ENCODE assay signal across 8 cellular contexts in genomic region chr20:63626424-63627128, GRCh38. TPM values are rescaled to one million over a fixed set of nuclear protein-coding genes. Genes with fewer than 3 reads are reported as not detected.
DNase-seq lines count a peak whose midpoint lies in the region; ATAC-seq and TF ChIP-seq lines count a peak whose summit lies in the region.

Gene GMEB2, minus strand, starts transcription at chr20:63627101. Its CDS starts 7,704 bp downstream, at chr20:63619397.

- peaks cover 14% of the 10 kb centered on the region for H3K4me1 ChIP-seq in adipocyte (ENCODE audit: control insufficient read depth, insufficient read depth, low read length)
- peaks cover 45% of the 10 kb centered on the region for H3K4me1 ChIP-seq in left ventricle myocardium inferior
- peaks cover 15% of the 10 kb centered on the region for H3K4me1 ChIP-seq in psoas muscle

- H3K9me3 ChIP-seq in adipocyte (ENCODE audit: control insufficient read depth, low read length) (no peaks in the 10 kb centered on the region), left ventricle myocardium inferior (replicated peaks) (no peaks in the 10 kb centered on the region), psoas muscle (no peaks in the 10 kb centered on the region)

- peak within 1 kb of the TSS; percentile 99 for H3K27ac ChIP-seq in left ventricle myocardium inferior (replicated peaks)
- peak within 1 kb of the TSS; percentile 96 for H3K27ac ChIP-seq in psoas muscle

- DNase-seq in Daoy (ENCODE audit: low read depth) (peak; percentile 78), SK-N-DZ (ENCODE audit: low spot score) (peak; percentile 78), adipocyte (ENCODE audit: low read depth) (peak; percentile 83), left ventricle myocardium inferior (peak; percentile 81), psoas muscle (peak; percentile 83 to 89), T1000 (lab: John Stamatoyannopoulos, UW) (no peak)
- peak; percentile 48 for DNase-seq in Jurkat, Clone E6-1 (ENCODE audit: low read depth, low spot score)

- ATAC-seq in GM21576 (IDR thresholded peaks at IDR 0.05; ENCODE audit: unreplicated experiment) (peak; percentile 36), psoas muscle (peak; percentile 50 to 67 (median 57))

- 0 to 1% (median 1%) methylated on average over 36 to 111 of the region's 114 CpGs for WGBS in psoas muscle, 3 donors

- intact Hi-C loops in left ventricle myocardium inferior (cut with micrococcal nuclease) = no loop called here
- intact Hi-C loops in psoas muscle (cut with DNase I) = no loop called here

- TF ChIP-seq CTCF in left ventricle myocardium inferior (IDR thresholded peaks at IDR 0.05; ENCODE audit: borderline replicate concordance) = no peak
- TF ChIP-seq CTCF in psoas muscle (IDR thresholded peaks at IDR 0.05) = no peak

- H3K36me3 ChIP-seq in adipocyte (ENCODE audit: control insufficient read depth, insufficient read depth, low read length, severe bottlenecking) (no peaks in the 10 kb centered on the region), left ventricle myocardium inferior (peaks cover 6% of the 10 kb centered on the region), psoas muscle (ENCODE audit: insufficient read depth in 1 of 2, low read depth in 1 of 2) (no peaks in the 10 kb centered on the region)

- H3K27me3 ChIP-seq in adipocyte (replicated peaks; ENCODE audit: control insufficient read depth, insufficient read depth, low read length) (no peaks in the 10 kb centered on the region), left ventricle myocardium inferior (ENCODE audit: low read depth) (no peaks in the 10 kb centered on the region), psoas muscle (ENCODE audit: insufficient read depth in 3 of 3, low read length in 2 of 3) (no peaks in the 10 kb centered on the region)

- H3K4me3 ChIP-seq in Jurkat, Clone E6-1 (ENCODE audit: low read length) = peak within 1 kb of the TSS; percentile 93
- H3K4me3 ChIP-seq in adipocyte (ENCODE audit: low read length) = peak within 1 kb of the TSS; percentile 96
- H3K4me3 ChIP-seq in left ventricle myocardium inferior = peak within 1 kb of the TSS; percentile 98
- H3K4me3 ChIP-seq in psoas muscle = peak within 1 kb of the TSS; percentile 99

- H3K9ac ChIP-seq in adipocyte (ENCODE audit: low read length) = peak within 1 kb of the TSS; percentile 99

RNA-seq across cellular contexts. Expression of gene GMEB2, which starts in this region (rescaled TPM):
- total RNA-seq in Daoy (2014; rRNA removed; shearing (Covaris generic)) = 6.2 and 7.6 TPM in 2 replicates
- 13.4 TPM for polyA plus RNA-seq in Jurkat, Clone E6-1 (2012; ENCODE audit: insufficient read depth, insufficient read length)
- 21.0 and 24.1 TPM in 2 replicates for polyA plus RNA-seq in SK-N-DZ (2014; cell fraction: cytosol; rRNA removed)
- polyA plus RNA-seq in SK-N-DZ (2014; cell fraction: nucleus; rRNA removed) = 27.4 and 33.7 TPM in 2 replicates
- total RNA-seq in left ventricle myocardium inferior (5.3 TPM), psoas muscle (10 to 100 TPM in 1 of 4 donors, 1 to 10 TPM in 3; 5.4 to 10.1 (median 7.8) TPM)
- 1 to 10 TPM; 6.9 to 8.7 (median 8.5) TPM for polyA plus RNA-seq in psoas muscle
